In the genomic region with DNA sequence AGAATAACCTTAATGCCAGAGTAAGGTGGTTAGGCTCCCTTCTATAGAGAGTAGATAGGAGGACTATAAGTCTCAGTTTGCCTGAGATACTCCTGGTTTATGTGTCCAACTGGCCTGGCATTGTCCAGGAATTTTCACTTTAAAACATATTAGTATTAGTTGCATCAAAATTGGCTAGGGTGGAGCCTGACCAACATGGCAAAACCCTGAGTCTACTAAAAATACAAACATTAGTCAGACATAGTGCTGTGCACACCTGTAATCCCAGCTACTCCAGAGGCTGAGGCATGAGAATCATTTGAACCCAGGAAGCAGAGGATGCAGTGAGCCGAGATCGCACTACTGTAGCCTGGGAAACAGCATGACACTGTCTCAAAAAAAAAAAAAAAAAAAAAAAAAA, we compare ENCODE assay signal across 27 cellular contexts.
"Had no signal": no experiment of that assay in that cellular context is flagged by ENCODE, and none has a peak within 500 bp of the region (broad histone marks: within the 10 kb centered on the region; RNA-seq: fewer than 3 reads in every experiment).

No MANE protein-coding gene starts in this region.

- H3K4me1 ChIP-seq: ascending aorta, esophagus muscularis mucosa, gastroesophageal sphincter, heart right ventricle had no signal

- DNase-seq: activated B cell treated with CpG ODN at 0.5 μM for 24 hours; activated CD4-positive, alpha-beta memory T cell treated with anti-CD3 and anti-CD28 coated beads, Interleukin-2, amount 10 ng/mL, durations not matched to agents 7 days and 5 days; activated CD4-positive, alpha-beta T cell treated with anti-CD3 and anti-CD28 coated beads for 48 hours; activated CD4-positive, alpha-beta T cell treated with anti-CD3 and anti-CD28 coated beads, Interleukin-2, amount 50 U/mL, for 4 hours; activated CD8-positive, alpha-beta memory T cell treated with anti-CD3 and anti-CD28 coated beads, Interleukin-2, amount 50 U/mL, for 48 hours; activated gamma-delta T cell; activated naive CD4-positive, alpha-beta T cell; activated naive CD4-positive, alpha-beta T cell treated with anti-CD3 and anti-CD28 coated beads, Interleukin-2, amount 10 ng/mL, durations not matched to agents 7 days and 5 days; activated naive CD8-positive, alpha-beta T cell treated with anti-CD3 and anti-CD28 coated beads, Interleukin-2, amount 10 ng/mL, durations not matched to agents 7 days and 5 days; activated T-cell treated with anti-CD3 and anti-CD28 coated beads for 4 hours; activated T-cell treated with anti-CD3 and anti-CD28 coated beads, Interleukin-2, amount 50 U/mL, for 24 hours; activated T-cell treated with anti-CD3 and anti-CD28 coated beads, Interleukin-2, amount 50 U/mL, for 72 hours; caudate nucleus; cortex of kidney; effector CD8-positive, alpha-beta T cell; erythroblast; foreskin melanocyte; heart right ventricle; T-helper 1 cell; T-helper 17 cell; T1000; WERI-Rb-1 had no signal

- ATAC-seq: activated CD4-positive, CD25-positive, alpha-beta regulatory T cell treated with anti-CD3 and anti-CD28 coated beads, Interleukin-2, amount 50 U/mL, for 24 hours; activated naive CD4-positive, alpha-beta T cell treated with anti-CD3 and anti-CD28 coated beads, Interleukin-2, amount 50 U/mL, for 72 hours; activated T-cell treated with anti-CD3 and anti-CD28 coated beads, Interleukin-2, amount 50 U/mL, for 72 hours; gastroesophageal sphincter; heart right ventricle; T-helper 17 cell had no signal

- H3K9me3 ChIP-seq: ascending aorta, esophagus muscularis mucosa, gastroesophageal sphincter, heart right ventricle had no signal

- H3K27ac ChIP-seq: ascending aorta, esophagus muscularis mucosa, gastroesophageal sphincter, heart right ventricle, WERI-Rb-1 had no signal

- H3K27me3 ChIP-seq: ascending aorta, esophagus muscularis mucosa, gastroesophageal sphincter, heart right ventricle had no signal

- H3K4me3 ChIP-seq: ascending aorta, esophagus muscularis mucosa, gastroesophageal sphincter, heart right ventricle had no signal

- H3K36me3 ChIP-seq: ascending aorta, esophagus muscularis mucosa, gastroesophageal sphincter had no signal
